In genomic region chr5:27158775-27159174, GRCh38 we compare ENCODE assay signal across 22 cellular contexts.
"Had no signal": no experiment of that assay in that cellular context is flagged by ENCODE, and none has a peak within 500 bp of the region (broad histone marks: within the 10 kb centered on the region; RNA-seq: fewer than 3 reads in every experiment).

No MANE protein-coding gene starts in this region.

- H3K27me3 Mint-ChIP-seq: activated naive CD4-positive, alpha-beta T cell treated with anti-CD3 and anti-CD28 coated beads, Interleukin-2, amount 50 U/mL, for 24 hours; stimulated activated naive B cell treated with anti-CD40 and anti-IgM and Interleukin-4, amounts not matched to agents 10 μg/mL and 1 μg/mL and 100 μg/mL, for 72 hours had no signal

- H3K4me3 ChIP-seq: esophagus squamous epithelium, left lung, ovary, prostate gland, right atrium auricular region, testis, vagina had no signal

- H3K4me3 Mint-ChIP-seq: activated naive CD4-positive, alpha-beta T cell treated with anti-CD3 and anti-CD28 coated beads, Interleukin-2, amount 50 U/mL, for 24 hours; mesothelial cell of epicardium; nephron; stimulated activated naive B cell treated with anti-CD40 and anti-IgM and Interleukin-4, amounts not matched to agents 10 μg/mL and 1 μg/mL and 100 μg/mL, for 72 hours had no signal

- H3K27ac ChIP-seq: esophagus squamous epithelium, left lung, neutrophil, ovary, prostate gland, right atrium auricular region, testis, vagina had no signal

- H3K36me3 ChIP-seq: esophagus squamous epithelium, left lung, neutrophil, ovary, prostate gland, right atrium auricular region, vagina had no signal

- H3K36me3 Mint-ChIP-seq: activated naive CD4-positive, alpha-beta T cell treated with anti-CD3 and anti-CD28 coated beads, Interleukin-2, amount 50 U/mL, for 24 hours had no signal

- ATAC-seq: left lung; stimulated activated naive B cell treated with anti-CD40 and anti-IgM and Interleukin-4, amounts not matched to agents 10 μg/mL and 1 μg/mL and 100 μg/mL, for 72 hours had no signal

- H3K27me3 ChIP-seq: esophagus squamous epithelium, left lung, neutrophil, ovary, right atrium auricular region, testis, vagina had no signal

- DNase-seq: activated CD4-positive, alpha-beta T cell treated with anti-CD3 and anti-CD28 coated beads for 1 hour; activated CD4-positive, alpha-beta T cell treated with anti-CD3 and anti-CD28 coated beads, Interleukin-2, amount 50 U/mL, for 1 hour; activated gamma-delta T cell treated with Interleukin-2 at 50 U/mL for 16 hours; activated T-cell treated with anti-CD3 and anti-CD28 coated beads, Interleukin-2, amount 50 U/mL, for 1 hour; aorta; central memory CD4-positive, alpha-beta T cell; effector memory CD4-positive, alpha-beta T cell; esophagus squamous epithelium; foreskin fibroblast; left lung; ovary; stimulated activated CD4-positive, alpha-beta T cell treated with anti-CD3 and anti-CD28 coated beads, Interleukin-1b, Interleukin-23, amount 100 ng/mL, for 48 hours; stimulated activated naive B cell treated with anti-CD40 and anti-IgM and Interleukin-4, amounts not matched to agents 10 μg/mL and 1 μg/mL and 100 μg/mL, for 72 hours; testis; trophoblast cell had no signal

- H3K9me3 ChIP-seq: neutrophil, prostate gland, testis, vagina had no signal

- H3K4me1 Mint-ChIP-seq: activated naive CD4-positive, alpha-beta T cell treated with anti-CD3 and anti-CD28 coated beads, Interleukin-2, amount 50 U/mL, for 24 hours; mesothelial cell of epicardium; nephron; stimulated activated naive B cell treated with anti-CD40 and anti-IgM and Interleukin-4, amounts not matched to agents 10 μg/mL and 1 μg/mL and 100 μg/mL, for 72 hours had no signal

- H3K4me1 ChIP-seq: esophagus squamous epithelium, left lung, prostate gland, right atrium auricular region, testis, vagina had no signal

- H3K27ac Mint-ChIP-seq: activated naive CD4-positive, alpha-beta T cell treated with anti-CD3 and anti-CD28 coated beads, Interleukin-2, amount 50 U/mL, for 24 hours; mesothelial cell of epicardium; nephron; stimulated activated naive B cell treated with anti-CD40 and anti-IgM and Interleukin-4, amounts not matched to agents 10 μg/mL and 1 μg/mL and 100 μg/mL, for 72 hours had no signal
